33 cellular contexts compared by ENCODE assay signal in genomic region chr12:18754118-18754707, GRCh38. TPM values are rescaled to one million over a fixed set of nuclear protein-coding genes. Genes with fewer than 3 reads are reported as not detected.
DNase-seq lines count a peak whose midpoint lies in the region; ATAC-seq, FAIRE-seq and TF ChIP-seq lines count a peak whose summit lies in the region.
"Had no signal": no experiment of that assay in that cellular context is flagged by ENCODE, and none has a peak within 500 bp of the region (broad histone marks: within the 10 kb centered on the region; RNA-seq: fewer than 3 reads in every experiment).

No MANE protein-coding gene starts in this region.

- no peaks in the 10 kb centered on the region for H3K27me3 Mint-ChIP-seq in activated T-helper 2 cell treated with anti-CD3 and anti-CD28 coated beads, Interferon-gamma antibody, Interleukin-2, Interleukin-4, amounts not matched to agents 10 μg/mL and 5 μg/mL and 100 μg/mL, durations not matched to agents 14 hours and 24 hours and 36 hours (ENCODE audit: low read depth)
- H3K27me3 Mint-ChIP-seq: brain; naive thymus-derived CD4-positive, alpha-beta T cell had no signal

- H3K9me3 ChIP-seq in HUES6 (ENCODE audit: control insufficient read depth, insufficient read depth, low read depth, low read length) = no peaks in the 10 kb centered on the region
- no peaks in the 10 kb centered on the region for H3K9me3 ChIP-seq in K562 (replicated peaks; ENCODE audit: control insufficient read depth, insufficient read depth, low read depth, low read length)
- no peaks in the 10 kb centered on the region for H3K9me3 ChIP-seq in neuron (ENCODE audit: low read length)
- H3K9me3 ChIP-seq in mucosa of descending colon = no peaks in the 10 kb centered on the region
- H3K9me3 ChIP-seq: BLaER1 treated with 17β-estradiol and CSF1 and Interleukin-3, amounts not matched to agents 10 nM and 100 nM; HAP-1; upper lobe of right lung had no signal

- BruUV-seq in K562 (replicated peaks; lab: Mats Ljungman, UMichigan) = no TSS peak

- H3K27me3 ChIP-seq in HUES6 (ENCODE audit: control insufficient read depth, insufficient read depth, low read length) (no peaks in the 10 kb centered on the region), K562 (ENCODE audit: control insufficient read depth in 2 of 2, insufficient read depth in 2 of 2, low read length in 2 of 2) (no peaks in the 10 kb centered on the region), neuron (ENCODE audit: insufficient read depth, low read length) (no peaks in the 10 kb centered on the region)
- H3K27me3 ChIP-seq: BLaER1 treated with 17β-estradiol and CSF1 and Interleukin-3, amounts not matched to agents 10 nM and 100 nM; upper lobe of right lung had no signal

- H3K9ac ChIP-seq in HUES6 (ENCODE audit: low read length) (peak overlapping the region; percentile 57), K562 (ENCODE audit: insufficient read depth in 1 of 2, low read depth in 2 of 2, low read length in 2 of 2) (peak overlapping the region; percentile 14 to 23; a peak in 2 of 4 replicates)
- H3K9ac ChIP-seq: BLaER1 treated with 17β-estradiol and CSF1 and Interleukin-3, amounts not matched to agents 10 nM and 100 nM had no signal

- no peaks in the 10 kb centered on the region for H3K4me1 Mint-ChIP-seq in activated T-helper 2 cell treated with anti-CD3 and anti-CD28 coated beads, Interferon-gamma antibody, Interleukin-2, Interleukin-4, amounts not matched to agents 10 μg/mL and 5 μg/mL and 100 μg/mL, durations not matched to agents 14 hours and 24 hours and 36 hours (ENCODE audit: low read depth)
- H3K4me1 Mint-ChIP-seq: naive thymus-derived CD4-positive, alpha-beta T cell; stimulated activated effector memory CD8-positive, alpha-beta T cell treated with anti-CD3 and anti-CD28 coated beads, Interleukin-12 subunit alpha, Interleukin-12 subunit beta, amount 100 ng/mL, for 72 hours had no signal

- no peak for TF ChIP-seq RAD21 in K562 (CRISPR knock-in tag; conservative IDR thresholded peaks at IDR 0.05 in 1 of 2, IDR thresholded peaks at IDR 0.05 in 1 of 2)

- no peaks in the 10 kb centered on the region for H3K79me2 ChIP-seq in K562 (ENCODE audit: control insufficient read depth, insufficient read depth, low read length)

- no peak overlapping the region for H3K27ac Mint-ChIP-seq in activated T-helper 2 cell treated with anti-CD3 and anti-CD28 coated beads, Interferon-gamma antibody, Interleukin-2, Interleukin-4, amounts not matched to agents 10 μg/mL and 5 μg/mL and 100 μg/mL, durations not matched to agents 14 hours and 24 hours and 36 hours
- H3K27ac Mint-ChIP-seq: mesothelial cell of epicardium; naive thymus-derived CD4-positive, alpha-beta T cell; stimulated activated effector memory CD8-positive, alpha-beta T cell treated with anti-CD3 and anti-CD28 coated beads, Interleukin-12 subunit alpha, Interleukin-12 subunit beta, amount 100 ng/mL, for 72 hours had no signal

- ATAC-seq in K562 (no peak), left ventricle myocardium superior (peak; percentile 77), mucosa of descending colon (no peak)
- ATAC-seq: naive thymus-derived CD4-positive, alpha-beta T cell; SK-N-SH treated with all-trans-retinoic acid at 6 μM for 48 hours had no signal

- FAIRE-seq in K562 (lab: Jason Lieb, UNC) (no peak), GM12891 (lab: Jason Lieb, UNC) (no peak)
- FAIRE-seq: G401.6, HTR-8/SVneo had no signal

- H3K4me1 ChIP-seq in HUES6 (ENCODE audit: control insufficient read depth, insufficient read depth, low read length) (peaks cover 40% of the 10 kb centered on the region), K562 (replicated peaks in 1 of 2; ENCODE audit: control insufficient read depth in 2 of 2, insufficient read depth in 2 of 2, low read length in 2 of 2) (peaks cover 4 to 30% of the 10 kb centered on the region in 2 experiments; a peak in 4 of 5 replicates), neuron (ENCODE audit: insufficient read depth, low read length) (peaks cover 14% of the 10 kb centered on the region), mucosa of descending colon (ENCODE audit: low read depth) (no peaks in the 10 kb centered on the region)
- H3K4me1 ChIP-seq: HAP-1 had no signal

- H3K4me2 ChIP-seq in K562 (ENCODE audit: insufficient read depth, low read length) = 0 out of 2 replicates have a peak overlapping the region, but pooled peaks have one; percentile 4
- H3K4me2 ChIP-seq: BLaER1 treated with 17β-estradiol and CSF1 and Interleukin-3, amounts not matched to agents 10 nM and 100 nM had no signal

- TF ChIP-seq POLR2A in K562 (conservative IDR thresholded peaks at IDR 0.05) (no peak), GM12891 (IDR thresholded peaks at IDR 0.05; ENCODE audit: low read depth, low read length) (no peak)

- in situ Hi-C loops in K562 (cut with MboI) = no loop called here

- TF ChIP-seq CTCF in K562 (IDR thresholded peaks at IDR 0.05 in 2 of 3, conservative IDR thresholded peaks at IDR 0.05 in 1 of 3; ENCODE audit: insufficient read depth in 2 of 3, low read depth in 1 of 3, low read length in 3 of 3) = no peak
- no peak for TF ChIP-seq CTCF in mucosa of descending colon (IDR thresholded peaks at IDR 0.05)

- no peak overlapping the region for H3K4me3 Mint-ChIP-seq in activated T-helper 2 cell treated with anti-CD3 and anti-CD28 coated beads, Interferon-gamma antibody, Interleukin-2, Interleukin-4, amounts not matched to agents 10 μg/mL and 5 μg/mL and 100 μg/mL, durations not matched to agents 14 hours and 24 hours and 36 hours (ENCODE audit: low read depth)
- H3K4me3 Mint-ChIP-seq: brain; mesothelial cell of epicardium; naive thymus-derived CD4-positive, alpha-beta T cell; stimulated activated effector memory CD8-positive, alpha-beta T cell treated with anti-CD3 and anti-CD28 coated beads, Interleukin-12 subunit alpha, Interleukin-12 subunit beta, amount 100 ng/mL, for 72 hours had no signal

- WGBS in K562 (ENCODE audit: insufficient coverage, low coverage, missing lambda C conversion rate) = 18% methylated on average over 5 of the region's 6 CpGs

- no peak for TF ChIP-seq EP300 in K562 (IDR thresholded peaks at IDR 0.05; ENCODE audit: low read length)

- H4K20me1 ChIP-seq in K562 (replicated peaks; ENCODE audit: control insufficient read depth, insufficient read depth, low read length) = no peaks in the 10 kb centered on the region
- H4K20me1 ChIP-seq: BLaER1 treated with 17β-estradiol and CSF1 and Interleukin-3, amounts not matched to agents 10 nM and 100 nM had no signal

- no peaks in the 10 kb centered on the region for H3K9me1 ChIP-seq in K562 (ENCODE audit: control insufficient read depth, insufficient read depth, low read length)

- H3K36me3 Mint-ChIP-seq in activated T-helper 2 cell treated with anti-CD3 and anti-CD28 coated beads, Interferon-gamma antibody, Interleukin-2, Interleukin-4, amounts not matched to agents 10 μg/mL and 5 μg/mL and 100 μg/mL, durations not matched to agents 14 hours and 24 hours and 36 hours (ENCODE audit: low read depth) = no peaks in the 10 kb centered on the region
- H3K36me3 Mint-ChIP-seq: brain; mesothelial cell of epicardium; naive thymus-derived CD4-positive, alpha-beta T cell; stimulated activated effector memory CD8-positive, alpha-beta T cell treated with anti-CD3 and anti-CD28 coated beads, Interleukin-12 subunit alpha, Interleukin-12 subunit beta, amount 100 ng/mL, for 72 hours had no signal

- DNase-seq in K562 (ENCODE audit: extremely low read depth in 1 of 4, low spot score in 3 of 4) (no peak), left ventricle myocardium superior (peak; percentile 30), mucosa of descending colon (no peak), activated gamma-delta T cell treated with Interleukin-2 at 50 U/mL for 16 hours (no peak), GM12891 (ENCODE audit: insufficient read length, low spot score) (no peak)
- DNase-seq in activated T-helper 2 cell treated with anti-CD3 and anti-CD28 coated beads, Interferon-gamma antibody, Interleukin-2, Interleukin-4, amounts not matched to agents 10 μg/mL and 5 μg/mL and 100 μg/mL, durations not matched to agents 14 hours and 24 hours and 36 hours (ENCODE audit: low spot score) = no peak
- DNase-seq: activated CD4-positive, alpha-beta T cell treated with anti-CD3 and anti-CD28 coated beads for 4 hours; activated CD8-positive, alpha-beta memory T cell treated with anti-CD3 and anti-CD28 coated beads for 24 hours; activated naive CD4-positive, alpha-beta T cell; activated T-cell treated with anti-CD3 and anti-CD28 coated beads, Interleukin-2, amount 50 U/mL, for 1 hour; MV-4-11; naive thymus-derived CD4-positive, alpha-beta T cell; NCI-H1436 treated with DMSO at 0.1 percent for 48 hours; NCI-H510A; OCI-M1; stimulated activated CD4-positive, alpha-beta T cell treated with anti-CD3 and anti-CD28 coated beads, Interleukin-4, amount 100 ng/mL, for 1 hour; upper lobe of right lung had no signal

- intact Hi-C loops in K562 (cut with micrococcal nuclease) (no loop called here), left ventricle myocardium superior (cut with micrococcal nuclease) (no loop called here), mucosa of descending colon (cut with DNase I, micrococcal nuclease) (no loop called here)
- intact Hi-C loops in activated T-helper 2 cell treated with anti-CD3 and anti-CD28 coated beads, Interferon-gamma antibody, Interleukin-2, Interleukin-4, amounts not matched to agents 10 μg/mL and 5 μg/mL and 100 μg/mL, durations not matched to agents 14 hours and 24 hours and 36 hours (cut with micrococcal nuclease) = no loop called here

- H3K4me3 ChIP-seq in HUES6 (ENCODE audit: low read depth, low read length) (no peak overlapping the region; the same call in 1 of the 2 replicates), K562 (no peak overlapping the region), neuron (ENCODE audit: low read length) (no peak overlapping the region), mucosa of descending colon (no peak overlapping the region)
- H3K4me3 ChIP-seq: BLaER1 treated with 17β-estradiol and CSF1 and Interleukin-3, amounts not matched to agents 10 nM and 100 nM; HAP-1; upper lobe of right lung had no signal

- peak overlapping the region; percentile 65 for H2AFZ ChIP-seq in K562 (ENCODE audit: low read depth, low read length)
- H2AFZ ChIP-seq in neuron (ENCODE audit: low read depth, low read length) = peak overlapping the region; percentile 34

- CTCF ChIA-PET in K562 (lab: Yijun Ruan, JAX; ENCODE audit: low intra/inter-chr PET ratio) = no interaction called here

- H3K9me3 Mint-ChIP-seq in activated T-helper 2 cell treated with anti-CD3 and anti-CD28 coated beads, Interferon-gamma antibody, Interleukin-2, Interleukin-4, amounts not matched to agents 10 μg/mL and 5 μg/mL and 100 μg/mL, durations not matched to agents 14 hours and 24 hours and 36 hours = peaks cover 3% of the 10 kb centered on the region
- H3K9me3 Mint-ChIP-seq: mesothelial cell of epicardium; stimulated activated effector memory CD8-positive, alpha-beta T cell treated with anti-CD3 and anti-CD28 coated beads, Interleukin-12 subunit alpha, Interleukin-12 subunit beta, amount 100 ng/mL, for 72 hours had no signal

- POLR2A ChIA-PET in K562 (lab: Yijun Ruan, JAX) = no interaction called here

- 0 out of 2 replicates have a peak overlapping the region, but pooled peaks have one; percentile 74 for H3K27ac ChIP-seq in HUES6 (ENCODE audit: low read depth, low read length)
- peak overlapping the region; percentile 41; the same call in 1 of the 3 replicates for H3K27ac ChIP-seq in K562 (ENCODE audit: extremely low read depth, low read depth, low read length)
- H3K27ac ChIP-seq: BLaER1 treated with 17β-estradiol and CSF1 and Interleukin-3, amounts not matched to agents 10 nM and 100 nM; upper lobe of right lung had no signal

- H3K36me3 ChIP-seq in HUES6 (ENCODE audit: control insufficient read depth, insufficient read depth, low read length) = no peaks in the 10 kb centered on the region
- H3K36me3 ChIP-seq in K562 (ENCODE audit: control insufficient read depth, insufficient read depth, low read length) = no peaks in the 10 kb centered on the region
- no peaks in the 10 kb centered on the region for H3K36me3 ChIP-seq in neuron (ENCODE audit: insufficient read depth, low read length)
- H3K36me3 ChIP-seq in mucosa of descending colon (ENCODE audit: low read depth) = no peaks in the 10 kb centered on the region
- H3K36me3 ChIP-seq: BLaER1 treated with 17β-estradiol and CSF1 and Interleukin-3, amounts not matched to agents 10 nM and 100 nM; HAP-1; upper lobe of right lung had no signal

RNA-seq across cellular contexts. Expression of gene CAPZA3, which starts 16.3 kb away (rescaled TPM):
- not detected in 2 replicates for total RNA-seq in K562 (2011; cell fraction: chromatin; rRNA removed; ENCODE audit: low replicate concordance)
- not detected in 2 replicates for total RNA-seq in K562 (2011; cell fraction: nucleolus; rRNA removed)
- total RNA-seq in K562 (2011; cell fraction: nucleoplasm; rRNA removed) = not detected in 2 replicates
- total RNA-seq in K562 (2014; rRNA removed) (not detected in 2 replicates), K562 (2014; rRNA removed; fragmentation: Illumina TruSeq; extraction: Trizol) (not detected in 2 replicates), K562 (2015; rRNA removed; fragmentation: Illumina TruSeq; extraction: Trizol) (not detected in 2 replicates), K562 (2021) (not detected in 2 replicates), left ventricle myocardium superior (not detected), mucosa of descending colon (not detected)
- polyA plus RNA-seq in K562 (2011; rRNA removed) (not detected in 2 replicates), K562 (2014; fragmentation: Illumina TruSeq; extraction: Trizol) (not detected in 2 replicates), K562 (2014; fragmentation: Nextera tagmentation; extraction: Ambion mirVana) (not detected), K562 (2014; rRNA removed) (not detected in 2 replicates)
- polyA plus RNA-seq in K562 (2011; cell fraction: cytosol; rRNA removed) = not detected in 2 replicates
- polyA plus RNA-seq in K562 (2011; cell fraction: nucleus; rRNA removed) = not detected in 2 replicates
- not detected in 2 replicates for polyA plus RNA-seq in K562 (2012)
- polyA minus RNA-seq in K562 (2011; rRNA and poly(A)+ RNA removed) = not detected in 2 replicates
- polyA minus RNA-seq in K562 (2011; cell fraction: cytosol; rRNA and poly(A)+ RNA removed) = not detected in 2 replicates
- not detected in 2 replicates for polyA minus RNA-seq in K562 (2011; cell fraction: nucleus; rRNA and poly(A)+ RNA removed)
- not detected in 2 replicates for total RNA-seq in activated T-helper 2 cell treated with anti-CD3 and anti-CD28 coated beads, Interferon-gamma antibody, Interleukin-2, Interleukin-4, amounts not matched to agents 10 μg/mL and 5 μg/mL and 100 μg/mL, durations not matched to agents 14 hours and 24 hours and 36 hours
- not detected for polyA plus RNA-seq in GM12891 (2012; ENCODE audit: low read depth, missing spikeins)
- total RNA-seq: cerebellum; LHCN-M2; naive thymus-derived CD4-positive, alpha-beta T cell; osteoblast; T-helper 2 cell treated with Interferon-gamma antibody and Interleukin-4, amounts not matched to agents 100 ng/mL and 5 ng/mL, for 36 hours; upper lobe of right lung had no signal
- polyA plus RNA-seq: adipose tissue; AG04450; naive thymus-derived CD4-positive, alpha-beta T cell had no signal

RNA-seq across cellular contexts. Expression of gene PLCZ1, which starts 16.4 kb away (rescaled TPM):
- total RNA-seq in K562 (2011; cell fraction: chromatin; rRNA removed; ENCODE audit: low replicate concordance) = not detected in 2 replicates
- not detected in 2 replicates for total RNA-seq in K562 (2011; cell fraction: nucleolus; rRNA removed)
- total RNA-seq in K562 (2011; cell fraction: nucleoplasm; rRNA removed) = not detected in 2 replicates
- total RNA-seq in K562 (2014; rRNA removed) (not detected in 2 replicates), K562 (2014; rRNA removed; fragmentation: Illumina TruSeq; extraction: Trizol) (not detected in 2 replicates), K562 (2015; rRNA removed; fragmentation: Illumina TruSeq; extraction: Trizol) (not detected in 2 replicates), K562 (2021) (not detected in 2 replicates), left ventricle myocardium superior (not detected), mucosa of descending colon (not detected)
- polyA plus RNA-seq in K562 (2011; rRNA removed) (not detected in 2 replicates), K562 (2014; fragmentation: Illumina TruSeq; extraction: Trizol) (not detected in 2 replicates), K562 (2014; fragmentation: Nextera tagmentation; extraction: Ambion mirVana) (not detected), K562 (2014; rRNA removed) (not detected in 2 replicates)
- polyA plus RNA-seq in K562 (2011; cell fraction: cytosol; rRNA removed) = not detected in 2 replicates
- 0.66 TPM in 1 of 2 replicates, not detected in the other for polyA plus RNA-seq in K562 (2011; cell fraction: nucleus; rRNA removed)
- polyA plus RNA-seq in K562 (2012) = not detected in 2 replicates
- 0.75 TPM in 1 of 2 replicates, not detected in the other for polyA minus RNA-seq in K562 (2011; rRNA and poly(A)+ RNA removed)
- not detected in 2 replicates for polyA minus RNA-seq in K562 (2011; cell fraction: cytosol; rRNA and poly(A)+ RNA removed)
- not detected in 2 replicates for polyA minus RNA-seq in K562 (2011; cell fraction: nucleus; rRNA and poly(A)+ RNA removed)
- total RNA-seq in activated T-helper 2 cell treated with anti-CD3 and anti-CD28 coated beads, Interferon-gamma antibody, Interleukin-2, Interleukin-4, amounts not matched to agents 10 μg/mL and 5 μg/mL and 100 μg/mL, durations not matched to agents 14 hours and 24 hours and 36 hours = not detected in 2 replicates
- not detected for polyA plus RNA-seq in GM12891 (2012; ENCODE audit: low read depth, missing spikeins)
- total RNA-seq: LHCN-M2; mesothelial cell of epicardium; naive thymus-derived CD4-positive, alpha-beta T cell; osteoblast; T-helper 2 cell treated with Interferon-gamma antibody and Interleukin-4, amounts not matched to agents 100 ng/mL and 5 ng/mL, for 36 hours; upper lobe of right lung had no signal
- polyA plus RNA-seq: adipose tissue; AG04450; naive thymus-derived CD4-positive, alpha-beta T cell had no signal
